In genomic region chr7:146116452-146117219, GRCh38 we compare ENCODE assay signal across 8 cellular contexts. TPM values are rescaled to one million over a fixed set of nuclear protein-coding genes. Genes with fewer than 3 reads are reported as not detected.
DNase-seq lines count a peak whose midpoint lies in the region; ATAC-seq lines count a peak whose summit lies in the region.

CNTNAP2 (plus strand) TSS chr7:146116801; CDS start chr7:146116877, 76 bp downstream.

- peaks cover 26% of the 10 kb centered on the region for H3K27me3 Mint-ChIP-seq in activated naive CD4-positive, alpha-beta T cell treated with anti-CD3 and anti-CD28 coated beads, Interleukin-2, amount 50 U/mL, for 24 hours

- H3K27ac Mint-ChIP-seq in activated naive CD4-positive, alpha-beta T cell treated with anti-CD3 and anti-CD28 coated beads, Interleukin-2, amount 50 U/mL, for 24 hours: no peak within 1 kb of the TSS

- H3K4me3 Mint-ChIP-seq in activated naive CD4-positive, alpha-beta T cell treated with anti-CD3 and anti-CD28 coated beads, Interleukin-2, amount 50 U/mL, for 24 hours: peak within 1 kb of the TSS; percentile 63

- H3K9me3 Mint-ChIP-seq in activated naive CD4-positive, alpha-beta T cell treated with anti-CD3 and anti-CD28 coated beads, Interleukin-2, amount 50 U/mL, for 24 hours: peaks cover 6% of the 10 kb centered on the region

- H3K36me3 Mint-ChIP-seq in activated naive CD4-positive, alpha-beta T cell treated with anti-CD3 and anti-CD28 coated beads, Interleukin-2, amount 50 U/mL, for 24 hours: no peaks in the 10 kb centered on the region

- intact Hi-C loops in left cardiac atrium (cut with DNase I): no loop called here

- H3K4me1 Mint-ChIP-seq in activated naive CD4-positive, alpha-beta T cell treated with anti-CD3 and anti-CD28 coated beads, Interleukin-2, amount 50 U/mL, for 24 hours: peaks cover 15% of the 10 kb centered on the region

- DNase-seq in NCI-H1417 treated with DMSO at 0.1 percent for 48 hours (lab: John Stamatoyannopoulos, UW) (peak; percentile 52), left cardiac atrium (peak; percentile 14), putamen (ENCODE audit: low spot score) (peak; percentile 67), epidermal melanocyte (ENCODE audit: insufficient read length, low spot score) (no peak)
- DNase-seq in activated effector memory CD4-positive, alpha-beta T cell treated with Interleukin-2 at 50 U/mL for 16 hours: no peak

- ATAC-seq in GM18511 (IDR thresholded peaks at IDR 0.05; ENCODE audit: unreplicated experiment) (peak; percentile 12), left cardiac atrium (peak; percentile 66 to 72), HG02588 (IDR thresholded peaks at IDR 0.05; ENCODE audit: unreplicated experiment) (no peak)

RNA-seq across cellular contexts. Expression of gene CNTNAP2, which starts in this region (rescaled TPM):
- 1 to 10 TPM in 1 of 2 donors, under 1 TPM in 1; 0.29 to 1.1 TPM for total RNA-seq in left cardiac atrium

Comparison
In these comparisons a context has a peak if more than half of its experiments do, and no peak if none do; other contexts are left out.
1. DNase-seq: peak in NCI-H1417 treated with DMSO at 0.1 percent for 48 hours (single experiment), left cardiac atrium (single experiment) and putamen (single experiment); none in epidermal melanocyte (single experiment) and activated effector memory CD4-positive, alpha-beta T cell treated with Interleukin-2 at 50 U/mL for 16 hours (single experiment).